ENCODE assay signal across 10 cellular contexts in the genomic region with DNA sequence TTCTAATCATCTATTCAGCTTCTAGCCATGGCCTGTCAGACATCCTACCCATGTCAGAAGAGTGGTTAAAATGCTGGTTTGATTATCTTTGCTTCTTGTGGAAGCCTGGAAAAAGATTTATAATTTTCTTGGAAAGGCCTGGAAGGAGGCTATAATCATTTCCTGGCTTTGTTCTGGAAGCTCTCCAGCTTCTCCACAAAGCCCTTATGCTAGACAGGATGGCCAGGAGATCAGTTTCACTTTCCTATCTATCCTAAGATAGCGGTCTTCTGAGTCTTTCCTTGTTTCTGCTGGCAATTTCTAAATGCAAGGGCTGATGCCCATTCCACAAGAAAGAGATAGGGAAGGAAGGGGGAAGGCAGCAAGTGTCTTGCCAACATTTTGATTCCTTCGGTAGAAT.
DNase-seq lines count a peak whose midpoint lies in the region; ATAC-seq and TF ChIP-seq lines count a peak whose summit lies in the region.
"Had no signal": no experiment of that assay in that cellular context is flagged by ENCODE, and none has a peak within 500 bp of the region (broad histone marks: within the 10 kb centered on the region; RNA-seq: fewer than 3 reads in every experiment).

No MANE protein-coding gene starts in this region.

- TF ChIP-seq CTCF in heart left ventricle (IDR thresholded peaks at IDR 0.05) (no peak), right atrium auricular region (IDR thresholded peaks at IDR 0.05) (no peak), lung (IDR thresholded peaks at IDR 0.05; ENCODE audit: control extremely low read depth, extremely low read depth) (no peak), upper lobe of right lung (IDR thresholded peaks at IDR 0.05) (no peak)

- TF ChIP-seq POLR2A in heart left ventricle (IDR thresholded peaks at IDR 0.05), result no peak

- H3K4me3 ChIP-seq in heart left ventricle (no peak overlapping the region), right atrium auricular region (no peak overlapping the region), lung (no peak overlapping the region), upper lobe of right lung (no peak overlapping the region)
- H3K4me3 ChIP-seq: esophagus squamous epithelium had no signal

- H3K9me3 ChIP-seq in heart left ventricle (peaks cover 0 to 4% (median 0%) of the 10 kb centered on the region in 12 donors), right atrium auricular region (no peaks in the 10 kb centered on the region), lung (ENCODE audit: control insufficient read depth in 2 of 2, insufficient read depth in 1 of 2, low read length in 1 of 2) (no peaks in the 10 kb centered on the region), upper lobe of right lung (no peaks in the 10 kb centered on the region)
- H3K9me3 ChIP-seq: esophagus squamous epithelium had no signal

- H3K4me1 ChIP-seq in heart left ventricle (peaks cover 0 to 23% (median 4%) of the 10 kb centered on the region in 12 donors), right atrium auricular region (peaks cover 0 to 12% of the 10 kb centered on the region in 2 donors), lung (ENCODE audit: control insufficient read depth in 2 of 2, insufficient read depth in 2 of 2, low read length in 2 of 2) (peaks cover 0 to 8% of the 10 kb centered on the region in 2 donors), upper lobe of right lung (peaks cover 12% of the 10 kb centered on the region)

- no peaks in the 10 kb centered on the region for H3K36me3 ChIP-seq in heart left ventricle
- no peaks in the 10 kb centered on the region for H3K36me3 ChIP-seq in right atrium auricular region
- no peaks in the 10 kb centered on the region for H3K36me3 ChIP-seq in lung (ENCODE audit: control insufficient read depth in 2 of 2, insufficient read depth in 2 of 2, low read length in 2 of 2)
- no peaks in the 10 kb centered on the region for H3K36me3 ChIP-seq in upper lobe of right lung
- H3K36me3 ChIP-seq: esophagus squamous epithelium had no signal

- 31 to 52% (median 45%) methylated on average over 2 of the region's 2 CpGs for WGBS in heart left ventricle, 4 donors
- 48 to 70% methylated on average over 2 of the region's 2 CpGs for WGBS in lung, 2 donors

- peak overlapping the region in 9 of 12 donors; percentile 2 to 75 (median 30) for H3K27ac ChIP-seq in heart left ventricle
- peak overlapping the region in 1 of 2 donors; percentile 31 for H3K27ac ChIP-seq in right atrium auricular region
- H3K27ac ChIP-seq in lung (ENCODE audit: low read depth in 1 of 2, low read length in 1 of 2), result no peak overlapping the region
- H3K27ac ChIP-seq in upper lobe of right lung, result no peak overlapping the region

- H3K27me3 ChIP-seq in heart left ventricle (no peaks in the 10 kb centered on the region), right atrium auricular region (no peaks in the 10 kb centered on the region), lung (ENCODE audit: control insufficient read depth, insufficient read depth) (no peaks in the 10 kb centered on the region), upper lobe of right lung (no peaks in the 10 kb centered on the region)
- H3K27me3 ChIP-seq: esophagus squamous epithelium had no signal

- DNase-seq in heart left ventricle (peak in 1 of 5 donors; percentile 41), right atrium auricular region (ENCODE audit: low spot score) (no peak), dedifferentiated amniotic fluid mesenchymal stem cell (ENCODE audit: extremely low spot score) (peak; percentile 62), lung (ENCODE audit: low spot score) (no peak), upper lobe of right lung (no peak), NCI-H1694 treated with DMSO at 0.1 percent for 48 hours (lab: John Stamatoyannopoulos, UW) (no peak)
- DNase-seq in NK-92 treated with Interleukin-12 subunit alpha and Interleukin-12 subunit beta, amount 100 ng/mL, for 24 hours (lab: John Stamatoyannopoulos, UW), result no peak
- DNase-seq: esophagus squamous epithelium, T-helper 2 cell had no signal

- ATAC-seq in heart left ventricle (peak; percentile 55 to 82 (median 68)), lung (ENCODE audit: insufficient read depth, low FRiP score) (peak; percentile 67), upper lobe of right lung (peak; percentile 44), HG03196 (IDR thresholded peaks at IDR 0.05; ENCODE audit: unreplicated experiment) (no peak)

- intact Hi-C loops in heart left ventricle (cut with DNase I), result no loop called here
- intact Hi-C loops in upper lobe of right lung (cut with DNase I), result no loop called here

Comparison
In these comparisons a context has a peak if more than half of its experiments do, and no peak if none do; other contexts are left out.
1. H3K27ac ChIP-seq: peak in heart left ventricle (9 of 12); none in lung (0 of 2) and upper lobe of right lung (single experiment).